ENCODE assay signal across 8 cellular contexts in genomic region chr15:90931737-90932659, GRCh38. TPM values are rescaled to one million over a fixed set of nuclear protein-coding genes. Genes with fewer than 3 reads are reported as not detected.
DNase-seq lines count a peak whose midpoint lies in the region; ATAC-seq, FAIRE-seq and TF ChIP-seq lines count a peak whose summit lies in the region.

A gene with protein sequence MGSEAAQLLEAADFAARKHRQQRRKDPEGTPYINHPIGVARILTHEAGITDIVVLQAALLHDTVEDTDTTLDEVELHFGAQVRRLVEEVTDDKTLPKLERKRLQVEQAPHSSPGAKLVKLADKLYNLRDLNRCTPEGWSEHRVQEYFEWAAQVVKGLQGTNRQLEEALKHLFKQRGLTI (minus strand): TSS chr15:90932549. CDS start chr15:90932540, 9 bp downstream.

- POLR2A ChIA-PET in AG04449 (lab: Yijun Ruan, JAX) = interaction anchor here (0.6 to 1.2 kb wide), 4 partner anchors 17 to 284 kb away, joined by 3 to 5 read pairs (median 3); partner anchors contain the start of gene RCCD1

- no peak for FAIRE-seq in bronchial epithelial cell (lab: Jason Lieb, UNC)

- H3K4me3 ChIP-seq in AG04449 (ENCODE audit: low read depth, low read length) (peak within 1 kb of the TSS; percentile 90), WI38 (ENCODE audit: low read depth, low read length) (peak within 1 kb of the TSS; percentile 81), bronchial epithelial cell (ENCODE audit: low read depth, low read length) (peak within 1 kb of the TSS; percentile 61)

- ATAC-seq in GM18870 (IDR thresholded peaks at IDR 0.05; ENCODE audit: unreplicated experiment) (peak; percentile 55), HG03108 (IDR thresholded peaks at IDR 0.05; ENCODE audit: unreplicated experiment) (peak; percentile 43)

- TF ChIP-seq CTCF in AG04449 (IDR thresholded peaks at IDR 0.05; ENCODE audit: insufficient read depth, low read length, missing control alignments) = peak; percentile 98
- TF ChIP-seq CTCF in WI38 (IDR thresholded peaks at IDR 0.05; ENCODE audit: low read depth, low read length) = peak; percentile 85
- peak; percentile 99 for TF ChIP-seq CTCF in bronchial epithelial cell (IDR thresholded peaks at IDR 0.05; ENCODE audit: insufficient read depth, low read length, severe bottlenecking)

- DNase-seq in AG04449 (ENCODE audit: low read depth, low spot score) = no peak
- DNase-seq in NCI-H2196 treated with DMSO at 0.1 percent for 48 hours (lab: John Stamatoyannopoulos, UW; ENCODE audit: unreplicated experiment) = peak; percentile 53
- peak; percentile 73 for DNase-seq in bronchial epithelial cell (ENCODE audit: low read depth)
- DNase-seq in inferior parietal cortex (ENCODE audit: extremely low spot score) = peak; percentile 88
- peak; percentile 76 to 93 for DNase-seq in stimulated activated CD4-positive, alpha-beta T cell treated with anti-CD3 and anti-CD28 coated beads, Interleukin-12 subunit alpha, Interleukin-12 subunit beta, amount 100 ng/mL, for 24 hours (ENCODE audit: low read depth in 2 of 2)

- CTCF ChIA-PET in AG04449 (lab: Yijun Ruan, JAX) = interaction anchor here (0.6 to 20.3 kb wide), 37 partner anchors 12 to 1485 kb away, joined by 3 to 479 read pairs (median 5); partner anchors contain the start of genes FES, MAN2A2, RCCD1 and VPS33B

- H3K36me3 ChIP-seq in bronchial epithelial cell (ENCODE audit: control insufficient read depth, insufficient read depth, low read length) = peaks cover 2% of the 10 kb centered on the region

- no peaks in the 10 kb centered on the region for H3K27me3 ChIP-seq in bronchial epithelial cell (ENCODE audit: control insufficient read depth, insufficient read depth, low read length)

RNA-seq across cellular contexts. Expression of the gene that starts here (rescaled TPM):
- total RNA-seq in bronchial epithelial cell = 28.5 and 37.6 TPM in 2 replicates
